In the genomic region with DNA sequence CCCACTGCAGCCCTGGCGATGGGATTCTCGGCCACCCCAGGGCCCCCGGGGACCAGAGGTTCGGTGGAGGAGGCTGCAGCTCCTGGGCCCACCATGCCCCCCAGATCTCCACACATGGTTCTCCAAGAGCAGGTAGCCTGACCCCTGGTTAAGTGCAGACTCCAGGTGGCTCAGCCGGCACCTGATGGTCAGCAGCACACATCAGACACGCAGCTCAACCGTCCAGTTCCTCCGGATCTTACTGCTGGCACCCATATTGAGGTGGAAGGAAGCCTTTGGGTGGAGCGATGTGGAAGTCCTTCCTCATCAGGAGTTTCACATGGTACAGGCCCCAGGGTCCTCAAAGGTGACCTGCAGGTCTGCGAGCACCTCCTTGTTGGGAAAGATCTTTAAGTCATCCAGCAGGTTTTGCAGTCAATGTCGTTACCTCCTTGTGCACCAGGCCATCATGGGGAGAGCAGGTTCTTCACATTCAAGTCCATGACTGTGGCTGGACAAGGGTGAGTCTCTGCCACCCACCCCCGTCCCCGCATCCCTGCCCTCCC, we compare ENCODE assay signal across 8 cellular contexts.
"Had no signal": no experiment of that assay in that cellular context is flagged by ENCODE, and none has a peak within 500 bp of the region (broad histone marks: within the 10 kb centered on the region; RNA-seq: fewer than 3 reads in every experiment).

No MANE protein-coding gene starts in this region.

- H3K27ac ChIP-seq: HL-60 had no signal

- FAIRE-seq: H1, H54, HepG2 had no signal

- H3K9me3 Mint-ChIP-seq: GM23338, H9, IgD-negative memory B cell had no signal

- H3K4me3 ChIP-seq: GM23338 had no signal

- H2AFZ ChIP-seq: GM23338 had no signal

- H3K4me1 Mint-ChIP-seq: IgD-negative memory B cell had no signal

- H3K36me3 Mint-ChIP-seq: IgD-negative memory B cell had no signal

- H3K27ac Mint-ChIP-seq: GM23338, H9, IgD-negative memory B cell had no signal

- DNase-seq: H9, HCEC 1CT had no signal

- H3K4me2 ChIP-seq: GM23338 had no signal

- ATAC-seq: GM23338 had no signal

- H3K4me3 Mint-ChIP-seq: GM23338, H9, IgD-negative memory B cell had no signal
